Comparison of ENCODE assay signal across 8 cellular contexts in genomic region chr6:155268088-155268867, GRCh38. TPM values are rescaled to one million over a fixed set of nuclear protein-coding genes. Genes with fewer than 3 reads are reported as not detected.
DNase-seq lines count a peak whose midpoint lies in the region; ATAC-seq and TF ChIP-seq lines count a peak whose summit lies in the region.
"Not testable (repeated sequence)": the region's sequence is repeated elsewhere in the genome, so short reads cannot be mapped to it uniquely, and the experiment has no call there.
"Had no signal": no experiment of that assay in that cellular context is flagged by ENCODE, and none has a peak within 500 bp of the region (broad histone marks: within the 10 kb centered on the region; RNA-seq: fewer than 3 reads in every experiment).

No MANE protein-coding gene starts in this region.

- not testable (repeated sequence) for H2BK15ac ChIP-seq in mesendoderm (replicated peaks; ENCODE audit: low read depth)

- H3K36me3 ChIP-seq in DND-41 (ENCODE audit: insufficient read depth, low read length) (peaks cover 45% of the 10 kb centered on the region), HEK293 (ENCODE audit: control insufficient read depth in 2 of 2, insufficient read depth in 1 of 2, low read length in 2 of 2) (peaks cover 0 to 36% of the 10 kb centered on the region in 2 experiments; a peak in 2 of 3 replicates), SK-N-SH (replicated peaks in 1 of 2; ENCODE audit: control insufficient read depth in 1 of 2, insufficient read depth in 2 of 2, low read length in 1 of 2) (peaks cover 19 to 20% of the 10 kb centered on the region in 2 experiments)
- not testable (repeated sequence) for H3K36me3 ChIP-seq in mesendoderm (ENCODE audit: control insufficient read depth, insufficient read depth, low read length)

- H3K4ac ChIP-seq in mesendoderm (ENCODE audit: low read depth, low read length) = not testable (repeated sequence)

- not testable (repeated sequence) for H3K27ac ChIP-seq in DND-41 (ENCODE audit: low read length); HEK293 (ENCODE audit: extremely low read depth, low read depth, low read length); mesendoderm (ENCODE audit: low read depth, low read length)
- H3K27ac ChIP-seq in SK-N-SH (ENCODE audit: low read depth in 2 of 2, low read length in 1 of 2) = peak overlapping the region in 1 of 2 experiments; percentile 97; a peak in 2 of 4 replicates

- H3K9me2 ChIP-seq in SK-N-SH = not testable (repeated sequence)

- not testable (repeated sequence) for H3K56ac ChIP-seq in mesendoderm (ENCODE audit: low read length)

- not testable (repeated sequence) for H2AK5ac ChIP-seq in mesendoderm (ENCODE audit: low read length)

- not testable (repeated sequence) for H3K27me3 ChIP-seq in DND-41 (ENCODE audit: insufficient read depth, low read length, poor library complexity); SK-N-SH (ENCODE audit: insufficient read depth); mesendoderm (ENCODE audit: insufficient read depth, low read length, poor library complexity)

- TF ChIP-seq CTCF in DND-41 (IDR thresholded peaks at IDR 0.05; ENCODE audit: borderline replicate concordance, extremely low read depth, low read length, poor library complexity, severe bottlenecking) (peak; percentile 71), SK-N-SH (IDR thresholded peaks at IDR 0.05) (peak; percentile 69), fibroblast of the aortic adventitia (IDR thresholded peaks at IDR 0.05; ENCODE audit: insufficient read depth, low read length) (peak; percentile 62)
- TF ChIP-seq CTCF in HEK293 (tag by site-specific recombination; IDR thresholded peaks at IDR 0.05) = not testable (repeated sequence)

- not testable (repeated sequence) for H3K79me1 ChIP-seq in mesendoderm (ENCODE audit: low read length)

- H3K4me3 ChIP-seq in DND-41 (ENCODE audit: low read depth in 1 of 2, low read length in 2 of 2); HEK293 (ENCODE audit: low read depth, low read length); SK-N-SH (ENCODE audit: low read depth in 2 of 2, low read length in 1 of 2); fibroblast of the aortic adventitia (ENCODE audit: low read depth, low read length); mesendoderm (ENCODE audit: low read length): not testable (repeated sequence)

- ATAC-seq in DND-41 (ENCODE audit: insufficient read depth, low read depth) = peak; percentile 96

- H3K4me1 ChIP-seq in DND-41 (ENCODE audit: insufficient read depth, low read length); HEK293 (ENCODE audit: control insufficient read depth, insufficient read depth, low read length); mesendoderm (ENCODE audit: control insufficient read depth, low read depth, low read length): not testable (repeated sequence)
- peaks cover 14 to 66% of the 10 kb centered on the region in 2 experiments; a peak in 3 of 4 replicates for H3K4me1 ChIP-seq in SK-N-SH (ENCODE audit: control insufficient read depth in 1 of 2, insufficient read depth in 2 of 2, low read depth in 1 of 2, low read length in 1 of 2)

- H4K8ac ChIP-seq in mesendoderm (ENCODE audit: low read depth, low read length) = not testable (repeated sequence)

- peak; percentile 55 for TF ChIP-seq RAD21 in SK-N-SH (IDR thresholded peaks at IDR 0.05; ENCODE audit: low read length)

- peak in 1 of 2 experiments; percentile 87; a peak in 2 of 4 replicates for TF ChIP-seq EP300 in SK-N-SH (IDR thresholded peaks at IDR 0.05; ENCODE audit: borderline replicate concordance in 1 of 2, low read depth in 1 of 2, low read length in 1 of 2)

- not testable (repeated sequence) for H3K9ac ChIP-seq in DND-41 (ENCODE audit: low read depth, low read length); SK-N-SH; mesendoderm (ENCODE audit: low read length)

- DNase-seq in DND-41 = peak; percentile 47
- peak; percentile 71 for DNase-seq in MV-4-11 (lab: John Stamatoyannopoulos, UW)
- DNase-seq in SK-N-SH = peak; percentile 34
- DNase-seq in amniotic epithelial cell (ENCODE audit: low read depth) = peak; percentile 82
- peak; percentile 56 for DNase-seq in fibroblast of the aortic adventitia (ENCODE audit: low read depth)
- peak; percentile 83 for DNase-seq in mesendoderm

- WGBS in SK-N-SH (ENCODE audit: low lambda C conversion rate) = 48% methylated on average over 2 of the region's 5 CpGs
- WGBS in mesendoderm (ENCODE audit: extremely low coverage, insufficient coverage, low lambda C conversion rate) = no CpG with 5 or more reads among the region's 5 CpGs

- H3K23ac ChIP-seq in mesendoderm (ENCODE audit: low read length) = not testable (repeated sequence)

- peaks cover 18% of the 10 kb centered on the region for H3F3A ChIP-seq in SK-N-SH (replicated peaks; ENCODE audit: insufficient read depth)

- H4K20me1 ChIP-seq in DND-41 (ENCODE audit: insufficient read depth, low read length); SK-N-SH (ENCODE audit: insufficient read depth): not testable (repeated sequence)

- CTCF ChIA-PET in HEK293 (lab: Yijun Ruan, JAX) (interaction anchor here (0.6 to 2.9 kb wide), 15 partner anchors 8 to 400 kb away, joined by 3 to 19 read pairs (median 4); no protein-coding TSS in a partner anchor), SK-N-SH (lab: Yijun Ruan, JAX) (interaction anchor here (0.7 to 4.0 kb wide), 12 partner anchors 9 to 593 kb away, joined by 3 to 15 read pairs (median 4); no protein-coding TSS in a partner anchor)

- H4K5ac ChIP-seq in mesendoderm (ENCODE audit: low read length) = not testable (repeated sequence)

- H3K4me2 ChIP-seq in DND-41 (ENCODE audit: insufficient read depth, low read length); SK-N-SH; mesendoderm (ENCODE audit: low read length): not testable (repeated sequence)

- POLR2A ChIA-PET in HEK293 (lab: Yijun Ruan, JAX) (interaction anchor here (0.7 kb wide), 1 partner anchor 73 kb away, joined by 5 read pairs; no protein-coding TSS in a partner anchor), SK-N-SH (lab: Yijun Ruan, JAX) (interaction anchor here (0.7 kb wide), 1 partner anchor 13 kb away, joined by 3 read pairs; no protein-coding TSS in a partner anchor)

- H3K18ac ChIP-seq in mesendoderm (ENCODE audit: low read length) = not testable (repeated sequence)

- H3K9me3 ChIP-seq in DND-41 (ENCODE audit: insufficient read depth, low read length, severe bottlenecking); HEK293 (ENCODE audit: control insufficient read depth, insufficient read depth, low read depth, low read length); SK-N-SH: not testable (repeated sequence)

- not testable (repeated sequence) for H2BK5ac ChIP-seq in mesendoderm (ENCODE audit: low read length)

- H2AFZ ChIP-seq in DND-41 (ENCODE audit: low read depth, low read length); SK-N-SH (ENCODE audit: low read depth): not testable (repeated sequence)

- not testable (repeated sequence) for H2BK120ac ChIP-seq in mesendoderm (ENCODE audit: low read depth, low read length)

- H3K79me2 ChIP-seq in DND-41 (ENCODE audit: insufficient read depth, low read length); mesendoderm (ENCODE audit: control insufficient read depth, insufficient read depth, low read length): not testable (repeated sequence)
- H3K79me2 ChIP-seq in SK-N-SH (ENCODE audit: insufficient read depth) = peaks cover 21% of the 10 kb centered on the region; the same call in 1 of the 2 replicates

TF ChIP-seq in HEK293, 187 proteins besides CTCF, POLR2A, EP300 and RAD21:
- TF ChIP-seq KLF1 (tag by site-specific recombination; IDR thresholded peaks at IDR 0.05) = peak; percentile 52

TF ChIP-seq in SK-N-SH, 30 proteins besides CTCF, POLR2A, EP300 and RAD21:
- TF ChIP-seq TEAD4 (IDR thresholded peaks at IDR 0.05; ENCODE audit: borderline replicate concordance, insufficient read depth) = peak; percentile 35; the same call in 1 of the 2 replicates
- 0 out of 2 replicates have a peak, but pooled peaks have one; percentile 9 for TF ChIP-seq SMC3 (IDR thresholded peaks at IDR 0.05; ENCODE audit: low read depth, low read length)

RNA-seq across cellular contexts. Expression of gene CLDN20, which starts 4.5 kb away (rescaled TPM):
- 0.07 TPM in 1 of 2 replicates, not detected in the other for polyA plus RNA-seq in SK-N-SH (2012; rRNA removed)
- polyA plus RNA-seq in SK-N-SH (2012; cell fraction: cytosol; rRNA removed) = 0.04 and 0.18 TPM in 2 replicates
- polyA plus RNA-seq in SK-N-SH (2012; cell fraction: nucleus; rRNA removed) = 0.06 and 0.39 TPM in 2 replicates
- not detected in 2 replicates for total RNA-seq in fibroblast of the aortic adventitia (ENCODE audit: low replicate concordance)
- polyA plus RNA-seq in mesendoderm (2013, experiment 1 of 2) = not detected
- not detected for polyA plus RNA-seq in mesendoderm (2013, experiment 2 of 2)
- total RNA-seq: dermis microvascular lymphatic vessel endothelial cell had no signal

RNA-seq across cellular contexts. Expression of gene TFB1M, which starts 46.0 kb away (rescaled TPM):
- 28.4 and 36.1 TPM in 2 replicates for polyA plus RNA-seq in SK-N-SH (2012; rRNA removed)
- 29.4 and 31.6 TPM in 2 replicates for polyA plus RNA-seq in SK-N-SH (2012; cell fraction: cytosol; rRNA removed)
- polyA plus RNA-seq in SK-N-SH (2012; cell fraction: nucleus; rRNA removed) = 64.7 and 89.2 TPM in 2 replicates
- total RNA-seq in fibroblast of the aortic adventitia (ENCODE audit: low replicate concordance) = 20.0 and 22.6 TPM in 2 replicates
- 35.6 TPM for polyA plus RNA-seq in mesendoderm (2013, experiment 1 of 2)
- 35.3 TPM for polyA plus RNA-seq in mesendoderm (2013, experiment 2 of 2)
